12 cellular contexts compared by ENCODE assay signal in the genomic region with DNA sequence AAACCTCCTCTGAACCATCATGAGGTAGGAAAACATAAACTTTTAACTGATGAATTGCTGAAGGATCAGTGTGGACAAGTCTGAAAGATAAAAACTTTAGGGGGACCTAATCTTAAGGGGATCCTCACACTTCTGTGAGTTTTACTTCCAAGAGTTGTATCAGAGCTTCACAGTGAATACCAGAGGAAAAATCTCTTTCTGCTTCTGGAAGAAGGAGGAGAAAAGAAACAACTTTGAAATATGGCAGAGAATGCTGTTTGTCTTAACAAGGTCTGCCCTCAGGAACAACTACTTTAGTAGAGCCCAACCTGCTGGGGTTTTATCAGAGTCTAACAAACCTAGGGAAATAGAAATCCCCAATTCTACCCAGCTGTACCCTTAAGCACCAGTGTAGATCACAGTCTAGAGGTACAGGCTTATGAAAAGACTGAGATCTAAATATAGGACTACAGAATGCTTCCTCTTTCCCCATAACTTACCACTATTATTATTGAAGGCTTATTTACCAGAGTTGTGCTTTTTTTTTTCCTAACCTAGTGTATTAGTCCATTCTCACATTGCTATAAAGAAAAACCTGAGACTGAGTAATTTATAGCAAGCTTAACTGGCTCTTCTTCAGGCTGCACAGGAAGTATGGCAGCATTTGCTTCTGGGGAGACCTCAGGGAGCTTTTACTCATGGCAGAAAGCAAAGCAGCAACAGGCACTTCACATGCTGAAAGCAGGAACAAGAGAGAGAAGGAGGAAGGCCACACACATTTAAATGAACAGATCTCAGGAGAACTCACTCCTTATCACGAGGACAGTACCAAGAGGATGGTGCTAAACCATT.
DNase-seq lines count a peak whose midpoint lies in the region; ATAC-seq and TF ChIP-seq lines count a peak whose summit lies in the region.
"Had no signal": no experiment of that assay in that cellular context is flagged by ENCODE, and none has a peak within 500 bp of the region (broad histone marks: within the 10 kb centered on the region; RNA-seq: fewer than 3 reads in every experiment).

No MANE protein-coding gene starts in this region.

- H3K9me3 ChIP-seq in BLaER1 treated with 17β-estradiol and CSF1 and Interleukin-3, amounts not matched to agents 10 nM and 100 nM (replicated peaks in 1 of 11), result peaks cover 0 to 31% (median 13%) of the 10 kb centered on the region in 11 experiments; a peak in 13 of 22 replicates
- no peaks in the 10 kb centered on the region for H3K9me3 ChIP-seq in suprapubic skin

- H3K4me2 ChIP-seq in BLaER1 treated with 17β-estradiol and CSF1 and Interleukin-3, amounts not matched to agents 10 nM and 100 nM, result peak overlapping the region in 10 of 11 experiments; percentile 4 to 56 (median 32); a peak in 19 of 22 replicates

- WGBS in suprapubic skin, result 87% methylated on average over 1 of the region's 1 CpG

- H3K36me3 ChIP-seq in BLaER1 treated with 17β-estradiol and CSF1 and Interleukin-3, amounts not matched to agents 10 nM and 100 nM, result peaks cover 0 to 75% (median 56%) of the 10 kb centered on the region in 11 experiments; a peak in 19 of 22 replicates
- no peaks in the 10 kb centered on the region for H3K36me3 ChIP-seq in suprapubic skin
- H3K36me3 ChIP-seq: brain microvascular endothelial cell had no signal

- TF ChIP-seq EP300 in suprapubic skin (IDR thresholded peaks at IDR 0.05), result no peak

- peaks cover 12 to 28% (median 24%) of the 10 kb centered on the region in 10 experiments for H3K4me1 ChIP-seq in BLaER1 treated with 17β-estradiol and CSF1 and Interleukin-3, amounts not matched to agents 10 nM and 100 nM
- no peaks in the 10 kb centered on the region for H3K4me1 ChIP-seq in suprapubic skin

- no peak for TF ChIP-seq CTCF in suprapubic skin (IDR thresholded peaks at IDR 0.05)

- H3K27me3 ChIP-seq in BLaER1 treated with 17β-estradiol and CSF1 and Interleukin-3, amounts not matched to agents 10 nM and 100 nM, result no peaks in the 10 kb centered on the region
- H3K27me3 ChIP-seq in suprapubic skin, result no peaks in the 10 kb centered on the region
- H3K27me3 ChIP-seq: brain microvascular endothelial cell had no signal

- no peak overlapping the region; a peak in 1 of 22 replicates for H3K9ac ChIP-seq in BLaER1 treated with 17β-estradiol and CSF1 and Interleukin-3, amounts not matched to agents 10 nM and 100 nM

- no peak overlapping the region for H3K4me3 ChIP-seq in BLaER1 treated with 17β-estradiol and CSF1 and Interleukin-3, amounts not matched to agents 10 nM and 100 nM
- no peak overlapping the region for H3K4me3 ChIP-seq in suprapubic skin
- H3K4me3 ChIP-seq: lung had no signal

- DNase-seq in MV-4-11 (lab: John Stamatoyannopoulos, UW), result peak; percentile 52
- no peak for DNase-seq in NCI-H2227 treated with DMSO at 0.1 percent for 48 hours (lab: John Stamatoyannopoulos, UW)
- no peak for DNase-seq in effector CD4-positive, alpha-beta T cell
- DNase-seq in retina, result no peak
- no peak for DNase-seq in suprapubic skin (ENCODE audit: low spot score in 2 of 2)
- DNase-seq: activated CD4-positive, alpha-beta T cell treated with anti-CD3 and anti-CD28 coated beads, Interleukin-2, amount 50 U/mL, for 1 hour; brain microvascular endothelial cell had no signal

- H3K27ac ChIP-seq in BLaER1 treated with 17β-estradiol and CSF1 and Interleukin-3, amounts not matched to agents 10 nM and 100 nM, result peak overlapping the region in 7 of 11 experiments; percentile 5 to 42 (median 28); a peak in 9 of 22 replicates
- H3K27ac ChIP-seq in suprapubic skin, result no peak overlapping the region
- H3K27ac ChIP-seq: brain microvascular endothelial cell had no signal

- peak; percentile 49 for ATAC-seq in GM19043 (IDR thresholded peaks at IDR 0.05; ENCODE audit: low read depth, unreplicated experiment)
- ATAC-seq in HG02798 (IDR thresholded peaks at IDR 0.05; ENCODE audit: poor library complexity, unreplicated experiment), result peak; percentile 76
- ATAC-seq: HepG2 had no signal

- H4K20me1 ChIP-seq in BLaER1 treated with 17β-estradiol and CSF1 and Interleukin-3, amounts not matched to agents 10 nM and 100 nM, result peaks cover 0 to 46% (median 0%) of the 10 kb centered on the region in 11 experiments; a peak in 3 of 22 replicates

- no peak for TF ChIP-seq POLR2A in suprapubic skin (IDR thresholded peaks at IDR 0.05)
